ENCODE assay signal across 29 cellular contexts in the genomic region with DNA sequence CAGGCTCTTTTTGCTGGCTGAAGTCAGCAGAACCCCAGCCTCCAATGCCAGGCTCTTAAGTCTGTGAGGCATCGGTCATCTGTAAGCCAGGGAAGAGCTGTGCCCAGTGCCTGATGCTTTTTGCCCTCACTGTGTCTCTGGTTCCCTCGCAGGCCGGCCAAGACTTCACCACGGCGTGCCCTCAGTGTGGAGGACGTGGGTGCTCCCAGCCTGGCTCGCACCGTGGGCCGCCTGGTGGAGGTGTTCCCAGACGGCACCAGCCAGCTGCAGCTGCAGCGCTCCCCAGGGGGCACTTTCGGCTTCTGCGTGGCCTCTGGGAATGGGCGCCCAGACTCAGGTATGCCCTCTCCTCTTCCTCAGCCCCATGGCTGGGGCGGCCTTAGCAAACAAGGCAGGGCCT. TPM values are rescaled to one million over a fixed set of nuclear protein-coding genes. Genes with fewer than 3 reads are reported as not detected.
"Had no signal": no experiment of that assay in that cellular context is flagged by ENCODE, and none has a peak within 500 bp of the region (broad histone marks: within the 10 kb centered on the region; RNA-seq: fewer than 3 reads in every experiment).

No MANE protein-coding gene starts in this region.

- H3K79me2 ChIP-seq: hepatocyte, parathyroid adenoma had no signal

- H3K4me3 ChIP-seq: ascending aorta, cardiac muscle cell, coronary artery, dorsolateral prefrontal cortex, gastroesophageal sphincter, hepatocyte, testis, uterus had no signal

- H2AFZ ChIP-seq: hepatocyte, parathyroid adenoma had no signal

- H3K36me3 ChIP-seq: cardiac muscle cell, uterus had no signal

- H3K4me2 ChIP-seq: hepatocyte had no signal

- H3K4me1 ChIP-seq: ascending aorta, gastroesophageal sphincter, parathyroid adenoma, testis had no signal

- H3K27ac ChIP-seq: ascending aorta, cardiac muscle cell, coronary artery, gastroesophageal sphincter, hepatocyte, parathyroid adenoma, testis, uterus had no signal

- DNase-seq: activated CD4-positive, alpha-beta memory T cell treated with anti-CD3 and anti-CD28 coated beads for 36 hours; activated CD4-positive, alpha-beta T cell treated with anti-CD3 and anti-CD28 coated beads, Interleukin-2, amount 10 ng/mL, durations not matched to agents 24 days and 14 days; activated CD4-positive, CD25-positive, alpha-beta regulatory T cell treated with anti-CD3 and anti-CD28 coated beads, Interleukin-2, amount 50 U/mL, for 72 hours; activated CD8-positive, alpha-beta memory T cell treated with anti-CD3 and anti-CD28 coated beads, Interleukin-2, amount 50 U/mL, for 48 hours; activated gamma-delta T cell; activated naive CD4-positive, alpha-beta T cell treated with anti-CD3 and anti-CD28 coated beads, Interleukin-2, amount 10 ng/mL, durations not matched to agents 7 days and 5 days; activated naive CD8-positive, alpha-beta T cell treated with anti-CD3 and anti-CD28 coated beads, Interleukin-2, amount 10 ng/mL, durations not matched to agents 7 days and 5 days; activated T-cell treated with anti-CD3 and anti-CD28 coated beads, Interleukin-2, amount 50 U/mL, for 24 hours; cerebellar nuclear complex; dorsolateral prefrontal cortex; effector memory CD4-positive, alpha-beta T cell; left cardiac atrium; left ventricle myocardium superior; mammary epithelial cell; naive B cell; nephron progenitor cell; nucleus accumbens; right cardiac atrium; stimulated activated CD4-positive, alpha-beta T cell treated with anti-CD3 and anti-CD28 coated beads, Interleukin-2, amount 100 ng/mL, for 48 hours; stimulated activated naive CD8-positive, alpha-beta T cell treated with anti-CD3 and anti-CD28 coated beads, Interleukin-15, Interleukin-2, amounts not matched to agents 100 U/mL and 50 U/mL, for 24 hours; testis; uterus had no signal

- H3K9ac ChIP-seq: parathyroid adenoma had no signal

- H3K27me3 ChIP-seq: ascending aorta, cardiac muscle cell, dorsolateral prefrontal cortex, gastroesophageal sphincter, hepatocyte, testis, uterus had no signal

- H3K9me3 ChIP-seq: ascending aorta, gastroesophageal sphincter, testis, uterus had no signal

- FAIRE-seq: keratinocyte had no signal

- ATAC-seq: gastroesophageal sphincter; left cardiac atrium; left ventricle myocardium superior; right cardiac atrium; stimulated activated naive CD8-positive, alpha-beta T cell treated with anti-CD3 and anti-CD28 coated beads, Interleukin-15, Interleukin-2, amounts not matched to agents 100 U/mL and 50 U/mL, for 24 hours had no signal

RNA-seq across cellular contexts. Expression of a gene that starts 32.5 kb away (rescaled TPM):
- total RNA-seq: activated CD4-positive, alpha-beta memory T cell treated with anti-CD3 and anti-CD28 coated beads for 36 hours had no signal
